Comparison of ENCODE assay signal across 8 cellular contexts in genomic region chr20:309841-310644, GRCh38.
DNase-seq lines count a peak whose midpoint lies in the region; ATAC-seq and TF ChIP-seq lines count a peak whose summit lies in the region.

No MANE protein-coding gene starts in this region.

- no peak for TF ChIP-seq POLR2A in GM18505 (IDR thresholded peaks at IDR 0.05; ENCODE audit: borderline replicate concordance, extremely low read depth, insufficient read depth, insufficient read length)

- peak overlapping the region; percentile 60 to 90 for H3K27ac ChIP-seq in coronary artery
- peak overlapping the region; percentile 96 for H3K27ac ChIP-seq in layer of hippocampus (ENCODE audit: low read depth, low read length)

- no peaks in the 10 kb centered on the region for H3K27me3 ChIP-seq in layer of hippocampus (ENCODE audit: control insufficient read depth, insufficient read depth, low read length)

- H3K4me3 ChIP-seq in coronary artery = peak overlapping the region; percentile 76

- DNase-seq in NCI-H2107 (lab: John Stamatoyannopoulos, UW) (peak; percentile 88), coronary artery (ENCODE audit: low spot score) (peak; percentile 99), OCI-M2 (lab: John Stamatoyannopoulos, UW; ENCODE audit: unreplicated experiment) (no peak)
- peak; percentile 66 to 80 for DNase-seq in activated CD4-positive, alpha-beta T cell treated with anti-CD3 and anti-CD28 coated beads for 24 hours (ENCODE audit: low read depth in 2 of 2)
- DNase-seq in stimulated activated CD4-positive, alpha-beta T cell treated with anti-CD3 and anti-CD28 coated beads, Interleukin-15, amount 100 ng/mL, for 1 hour (ENCODE audit: low read depth in 1 of 2, low spot score in 1 of 2) = peak; percentile 41 to 74

- no peak for TF ChIP-seq CTCF in coronary artery (IDR thresholded peaks at IDR 0.05)

- peak; percentile 98 for ATAC-seq in GM18505 (IDR thresholded peaks at IDR 0.05; ENCODE audit: unreplicated experiment)
- peak; percentile 100 for ATAC-seq in HG02885 (IDR thresholded peaks at IDR 0.05; ENCODE audit: poor library complexity, unreplicated experiment)
